Comparison of ENCODE assay signal across 8 cellular contexts in the genomic region with DNA sequence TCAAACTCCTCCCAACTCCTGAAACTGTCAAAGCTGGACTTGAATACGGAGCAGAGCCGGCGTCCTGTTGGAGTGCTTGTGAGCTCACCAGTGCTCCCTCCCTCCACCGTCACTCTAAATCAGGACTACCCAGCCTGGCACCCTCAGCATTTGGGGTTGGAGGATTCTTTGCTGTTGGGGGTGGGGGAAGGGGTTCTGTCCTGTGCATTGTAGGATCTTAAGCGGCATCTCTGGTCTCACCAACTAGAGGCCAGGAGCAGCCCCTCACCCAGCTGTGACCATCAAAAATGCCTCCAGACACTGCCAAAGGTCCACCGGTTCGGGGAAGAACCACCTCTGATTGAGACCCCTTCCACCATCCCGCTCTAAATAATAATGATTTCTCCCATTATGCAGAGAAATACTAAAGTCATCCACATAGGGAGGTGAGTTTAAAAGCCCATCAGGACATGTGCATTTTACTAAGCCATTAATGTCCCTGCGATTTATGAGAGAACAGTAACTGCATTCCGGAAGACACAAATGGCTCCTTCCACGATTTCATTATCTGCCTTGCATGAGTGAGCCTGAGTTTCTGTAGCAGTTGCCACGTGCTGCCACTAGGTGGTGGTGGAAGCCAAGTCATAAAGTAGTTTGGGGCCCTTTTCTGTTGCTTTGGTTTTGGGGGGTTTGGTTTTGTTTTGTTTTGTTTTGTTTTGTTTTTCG. TPM values are rescaled to one million over a fixed set of nuclear protein-coding genes. Genes with fewer than 3 reads are reported as not detected.
DNase-seq lines count a peak whose midpoint lies in the region; ATAC-seq and TF ChIP-seq lines count a peak whose summit lies in the region.

No MANE protein-coding gene starts in this region.

- H3K9me3 ChIP-seq in SK-N-SH (no peaks in the 10 kb centered on the region), cardiac muscle cell (ENCODE audit: low read depth) (no peaks in the 10 kb centered on the region), prostate gland (no peaks in the 10 kb centered on the region), uterus (no peaks in the 10 kb centered on the region)

- peak overlapping the region; percentile 15 to 59; a peak in 3 of 4 replicates for H3K4me3 ChIP-seq in SK-N-SH (ENCODE audit: low read depth in 2 of 2, low read length in 1 of 2)
- H3K4me3 ChIP-seq in cardiac muscle cell, result no peak overlapping the region
- no peak overlapping the region for H3K4me3 ChIP-seq in prostate gland
- peak overlapping the region in 1 of 2 donors; percentile 6 for H3K4me3 ChIP-seq in uterus

- no peak overlapping the region for H3K9ac ChIP-seq in SK-N-SH

- peaks cover 16% of the 10 kb centered on the region for H3K27me3 Mint-ChIP-seq in activated naive CD4-positive, alpha-beta T cell treated with anti-CD3 and anti-CD28 coated beads, Interleukin-2, amount 50 U/mL, for 24 hours

- peak overlapping the region; percentile 33; the same call in 1 of the 2 replicates for H3K4me2 ChIP-seq in SK-N-SH

- H3K27ac ChIP-seq in SK-N-SH (ENCODE audit: low read depth in 2 of 2, low read length in 1 of 2) (no peak overlapping the region), cardiac muscle cell (no peak overlapping the region), prostate gland (no peak overlapping the region), uterus (no peak overlapping the region)

- intact Hi-C loops in prostate gland (cut with DNase I) (loop anchor here (5.0 kb wide), 1 partner anchor 1054 kb away; no protein-coding TSS in a partner anchor), uterus (cut with DNase I; ENCODE audit: low total_unique reads) (no loop called here)

- no peak for TF ChIP-seq EP300 in SK-N-SH (IDR thresholded peaks at IDR 0.05; ENCODE audit: borderline replicate concordance in 1 of 2, low read depth in 1 of 2, low read length in 1 of 2)

- no peak for ATAC-seq in GM18517 (IDR thresholded peaks at IDR 0.05; ENCODE audit: unreplicated experiment)

- H3K36me3 ChIP-seq in SK-N-SH (replicated peaks in 1 of 2; ENCODE audit: control insufficient read depth in 1 of 2, insufficient read depth in 2 of 2, low read length in 1 of 2) (no peaks in the 10 kb centered on the region), cardiac muscle cell (no peaks in the 10 kb centered on the region), prostate gland (no peaks in the 10 kb centered on the region), uterus (no peaks in the 10 kb centered on the region)

- no peaks in the 10 kb centered on the region for H4K20me1 ChIP-seq in SK-N-SH (ENCODE audit: insufficient read depth)

- TF ChIP-seq RAD21 in SK-N-SH (IDR thresholded peaks at IDR 0.05; ENCODE audit: low read length), result peak; percentile 86

- POLR2A ChIA-PET in SK-N-SH (lab: Yijun Ruan, JAX), result no interaction called here

- TF ChIP-seq CTCF in SK-N-SH (IDR thresholded peaks at IDR 0.05) (peak; percentile 71), cardiac muscle cell (IDR thresholded peaks at IDR 0.05; ENCODE audit: low read depth, low read length) (peak; percentile 87), prostate gland (IDR thresholded peaks at IDR 0.05) (peak; percentile 63 to 78 (median 70)), uterus (IDR thresholded peaks at IDR 0.05) (peak; percentile 78 to 88 (median 80))

- peaks cover 0 to 4% of the 10 kb centered on the region in 2 experiments; a peak in 1 of 4 replicates for H3K4me1 ChIP-seq in SK-N-SH (ENCODE audit: control insufficient read depth in 1 of 2, insufficient read depth in 2 of 2, low read depth in 1 of 2, low read length in 1 of 2)
- H3K4me1 ChIP-seq in cardiac muscle cell (ENCODE audit: low read depth), result no peaks in the 10 kb centered on the region
- no peaks in the 10 kb centered on the region for H3K4me1 ChIP-seq in prostate gland (replicated peaks)
- no peaks in the 10 kb centered on the region for H3K4me1 ChIP-seq in uterus

- H3K4me1 Mint-ChIP-seq in activated naive CD4-positive, alpha-beta T cell treated with anti-CD3 and anti-CD28 coated beads, Interleukin-2, amount 50 U/mL, for 24 hours, result peaks cover 5% of the 10 kb centered on the region

- H3K9me3 Mint-ChIP-seq in activated naive CD4-positive, alpha-beta T cell treated with anti-CD3 and anti-CD28 coated beads, Interleukin-2, amount 50 U/mL, for 24 hours, result peaks cover 5% of the 10 kb centered on the region

- H3K36me3 Mint-ChIP-seq in activated naive CD4-positive, alpha-beta T cell treated with anti-CD3 and anti-CD28 coated beads, Interleukin-2, amount 50 U/mL, for 24 hours, result peaks cover 9% of the 10 kb centered on the region

- no peak overlapping the region for H3K27ac Mint-ChIP-seq in activated naive CD4-positive, alpha-beta T cell treated with anti-CD3 and anti-CD28 coated beads, Interleukin-2, amount 50 U/mL, for 24 hours

- WGBS in SK-N-SH (ENCODE audit: low lambda C conversion rate), result 13% methylated on average over 13 of the region's 13 CpGs
- WGBS in prostate gland, result 1% methylated on average over 13 of the region's 13 CpGs

- peak overlapping the region; percentile 60; the same call in 1 of the 2 replicates for H2AFZ ChIP-seq in SK-N-SH (ENCODE audit: low read depth)

- H3K9me2 ChIP-seq in SK-N-SH, result no peaks in the 10 kb centered on the region

- CTCF ChIA-PET in SK-N-SH (lab: Yijun Ruan, JAX), result interaction anchor here (1.1 to 2.0 kb wide), 4 partner anchors 10 to 1051 kb away, joined by 3 to 5 read pairs (median 4); no protein-coding TSS in a partner anchor

- H3F3A ChIP-seq in SK-N-SH (replicated peaks; ENCODE audit: insufficient read depth), result no peaks in the 10 kb centered on the region

- no peaks in the 10 kb centered on the region for H3K79me2 ChIP-seq in SK-N-SH (ENCODE audit: insufficient read depth)

- H3K27me3 ChIP-seq in SK-N-SH (ENCODE audit: insufficient read depth), result no peaks in the 10 kb centered on the region
- H3K27me3 ChIP-seq in cardiac muscle cell, result no peaks in the 10 kb centered on the region
- peaks cover 3% of the 10 kb centered on the region for H3K27me3 ChIP-seq in prostate gland (replicated peaks; ENCODE audit: insufficient read depth)
- peaks cover 4 to 9% of the 10 kb centered on the region in 2 donors for H3K27me3 ChIP-seq in uterus

- peak overlapping the region; percentile 45 for H3K4me3 Mint-ChIP-seq in activated naive CD4-positive, alpha-beta T cell treated with anti-CD3 and anti-CD28 coated beads, Interleukin-2, amount 50 U/mL, for 24 hours

- TF ChIP-seq POLR2A in prostate gland (IDR thresholded peaks at IDR 0.05) (no peak), uterus (IDR thresholded peaks at IDR 0.05) (no peak)

- DNase-seq in CMK (ENCODE audit: low read depth) (peak; percentile 48), HT1080 (ENCODE audit: low read depth) (peak; percentile 31), SK-N-SH (peak; percentile 79), cardiac muscle cell (ENCODE audit: low read depth in 1 of 2, low spot score in 1 of 2) (peak; percentile 19 to 82), prostate gland (ENCODE audit: low spot score) (peak; percentile 39), uterus (peak; percentile 59 to 65)

TF ChIP-seq in SK-N-SH, 30 proteins besides CTCF, POLR2A, EP300 and RAD21:
- TF ChIP-seq MXI1 (IDR thresholded peaks at IDR 0.05; ENCODE audit: low read depth, low read length), result 0 out of 2 replicates have a peak, but pooled peaks have one; percentile 22
- TF ChIP-seq SMC3 (IDR thresholded peaks at IDR 0.05; ENCODE audit: low read depth, low read length), result peak; percentile 62
- TF ChIP-seq YY1 (IDR thresholded peaks at IDR 0.05; ENCODE audit: low read depth), result no peak
- no peak for TF ChIP-seq JUND (IDR thresholded peaks at IDR 0.05)
- TF ChIP-seq, protein P1, sequence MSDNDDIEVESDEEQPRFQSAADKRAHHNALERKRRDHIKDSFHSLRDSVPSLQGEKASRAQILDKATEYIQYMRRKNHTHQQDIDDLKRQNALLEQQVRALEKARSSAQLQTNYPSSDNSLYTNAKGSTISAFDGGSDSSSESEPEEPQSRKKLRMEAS (IDR thresholded peaks at IDR 0.05; ENCODE audit: low read depth), result peak; percentile 47; the same call in 1 of the 2 replicates
- TF ChIP-seq, protein P2, sequence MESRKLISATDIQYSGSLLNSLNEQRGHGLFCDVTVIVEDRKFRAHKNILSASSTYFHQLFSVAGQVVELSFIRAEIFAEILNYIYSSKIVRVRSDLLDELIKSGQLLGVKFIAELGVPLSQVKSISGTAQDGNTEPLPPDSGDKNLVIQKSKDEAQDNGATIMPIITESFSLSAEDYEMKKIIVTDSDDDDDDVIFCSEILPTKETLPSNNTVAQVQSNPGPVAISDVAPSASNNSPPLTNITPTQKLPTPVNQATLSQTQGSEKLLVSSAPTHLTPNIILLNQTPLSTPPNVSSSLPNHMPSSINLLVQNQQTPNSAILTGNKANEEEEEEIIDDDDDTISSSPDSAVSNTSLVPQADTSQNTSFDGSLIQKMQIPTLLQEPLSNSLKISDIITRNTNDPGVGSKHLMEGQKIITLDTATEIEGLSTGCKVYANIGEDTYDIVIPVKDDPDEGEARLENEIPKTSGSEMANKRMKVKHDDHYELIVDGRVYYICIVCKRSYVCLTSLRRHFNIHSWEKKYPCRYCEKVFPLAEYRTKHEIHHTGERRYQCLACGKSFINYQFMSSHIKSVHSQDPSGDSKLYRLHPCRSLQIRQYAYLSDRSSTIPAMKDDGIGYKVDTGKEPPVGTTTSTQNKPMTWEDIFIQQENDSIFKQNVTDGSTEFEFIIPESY (IDR thresholded peaks at IDR 0.05; ENCODE audit: borderline replicate concordance, low read depth), result no peak

RNA-seq across cellular contexts. Expression of a gene that starts 16.1 kb away (rescaled TPM):
- not detected in 2 replicates for total RNA-seq in HT1080 (2014; rRNA removed; shearing (Covaris generic))
- not detected in 2 replicates for polyA plus RNA-seq in HT1080 (2015; cell fraction: cytosol; rRNA removed)
- not detected in 2 replicates for polyA plus RNA-seq in HT1080 (2015; cell fraction: nucleus; rRNA removed)
- polyA plus RNA-seq in SK-N-SH (2012; rRNA removed) (not detected in 2 replicates), cardiac muscle cell (not detected in 2 replicates)
- not detected in 2 replicates for polyA plus RNA-seq in SK-N-SH (2012; cell fraction: cytosol; rRNA removed)
- not detected in 2 replicates for polyA plus RNA-seq in SK-N-SH (2012; cell fraction: nucleus; rRNA removed)
- total RNA-seq in cardiac muscle cell (not detected in 2 replicates), prostate gland (under 1 TPM in 1 of 2 donors, not detected in 1; 0.68 TPM), uterus (under 1 TPM in 1 of 4 donors, not detected in 3; 0.21 TPM)

RNA-seq across cellular contexts. Expression of a gene that starts 41.3 kb away (rescaled TPM):
- total RNA-seq in HT1080 (2014; rRNA removed; shearing (Covaris generic)), result not detected in 2 replicates
- polyA plus RNA-seq in HT1080 (2015; cell fraction: cytosol; rRNA removed), result not detected in 2 replicates
- not detected in 2 replicates for polyA plus RNA-seq in HT1080 (2015; cell fraction: nucleus; rRNA removed)
- polyA plus RNA-seq in SK-N-SH (2012; rRNA removed) (not detected in 2 replicates), cardiac muscle cell (not detected in 2 replicates)
- polyA plus RNA-seq in SK-N-SH (2012; cell fraction: cytosol; rRNA removed), result not detected in 2 replicates
- polyA plus RNA-seq in SK-N-SH (2012; cell fraction: nucleus; rRNA removed), result not detected in 2 replicates
- total RNA-seq in cardiac muscle cell (not detected in 2 replicates), prostate gland (under 1 TPM in 1 of 2 donors, not detected in 1; 0.17 TPM), uterus (not detected)

Comparison
In these comparisons a context has a peak if more than half of its experiments do, and no peak if none do; other contexts are left out.
1. H3K4me3 ChIP-seq: peak in SK-N-SH (2 of 2); none in cardiac muscle cell (single experiment) and prostate gland (0 of 2).
2. Peak in every context shown above with its lines, with median percentiles within 50 percentile points of each other: DNase-seq and CTCF ChIP-seq.